Comparison of ENCODE assay signal across 1 cellular context in the genomic region with DNA sequence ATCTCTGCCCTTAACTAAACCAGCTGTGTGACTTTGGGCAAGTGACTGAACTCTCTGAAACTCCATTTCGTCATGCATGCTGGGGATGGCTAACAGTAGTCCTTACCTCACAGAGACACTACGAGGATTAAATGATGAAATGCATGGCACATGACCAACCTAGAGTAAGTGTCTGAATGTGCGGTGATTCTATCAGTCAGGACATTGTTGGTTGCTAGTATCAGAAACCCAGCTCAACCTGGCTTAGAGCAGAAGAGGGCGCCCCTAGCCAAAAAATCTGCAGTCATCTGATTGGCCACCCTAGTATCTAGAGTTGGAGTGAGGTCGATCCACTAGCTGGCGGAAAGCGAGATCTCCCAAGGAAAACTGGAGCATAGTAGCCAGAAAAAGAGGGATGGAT.
TF ChIP-seq lines count a peak whose summit lies in the region.

No MANE protein-coding gene starts in this region.

TF ChIP-seq in H1, 55 proteins besides CTCF, POLR2A, EP300 and RAD21 (continued from another document):
- TF ChIP-seq ZNF274 (IDR thresholded peaks at IDR 0.05; ENCODE audit: borderline replicate concordance, extremely low read depth, low read length) = no peak
